33 cellular contexts compared by ENCODE assay signal in genomic region chr4:85280963-85281362, GRCh38.
"Had no signal": no experiment of that assay in that cellular context is flagged by ENCODE, and none has a peak within 500 bp of the region (broad histone marks: within the 10 kb centered on the region; RNA-seq: fewer than 3 reads in every experiment).

No MANE protein-coding gene starts in this region.

- ATAC-seq: activated naive CD4-positive, alpha-beta T cell treated with anti-CD3 and anti-CD28 coated beads, Interleukin-2, amount 50 U/mL, for 72 hours; activated naive CD8-positive, alpha-beta T cell treated with anti-CD3 and anti-CD28 coated beads, Interleukin-2, amount 50 U/mL, for 24 hours; activated T-cell treated with anti-CD3 and anti-CD28 coated beads, Interleukin-2, amount 50 U/mL, for 4 hours; activated T-cell treated with anti-CD3 and anti-CD28 coated beads, Interleukin-2, amount 50 U/mL, for 72 hours; activated T-helper 17 cell treated with anti-CD3 and anti-CD28 coated beads, Interleukin-2, amount 50 U/mL, for 72 hours; body of pancreas had no signal

- H3K9me3 ChIP-seq: adrenal gland, body of pancreas, breast epithelium had no signal

- FAIRE-seq: astrocyte, bronchial epithelial cell had no signal

- H3K27me3 ChIP-seq: adrenal gland, ascending aorta, body of pancreas, brain microvascular endothelial cell, breast epithelium, cardiac muscle cell had no signal

- H3K36me3 ChIP-seq: adrenal gland, ascending aorta, brain microvascular endothelial cell, breast epithelium, cardiac muscle cell had no signal

- H3K27ac ChIP-seq: adrenal gland, ascending aorta, body of pancreas, brain microvascular endothelial cell, breast epithelium, cardiac muscle cell had no signal

- H3K4me3 ChIP-seq: adrenal gland, ascending aorta, body of pancreas, breast epithelium, cardiac muscle cell had no signal

- DNase-seq: activated effector memory CD4-positive, alpha-beta T cell treated with anti-CD3 and anti-CD28 coated beads, Interleukin-2, amount 50 U/mL, for 16 hours; activated effector memory CD4-positive, alpha-beta T cell treated with Interleukin-2 at 50 U/mL for 16 hours; activated gamma-delta T cell; activated gamma-delta T cell treated with Interleukin-2 at 50 U/mL for 16 hours; activated naive CD4-positive, alpha-beta T cell; activated naive CD4-positive, alpha-beta T cell treated with anti-CD3 and anti-CD28 coated beads for 36 hours; activated naive CD4-positive, alpha-beta T cell treated with anti-CD3 and anti-CD28 coated beads, Interleukin-2, amount 10 ng/mL, durations not matched to agents 7 days and 5 days; activated naive CD4-positive, alpha-beta T cell treated with anti-CD3 and anti-CD28 coated beads, Interleukin-2, amount 50 U/mL, for 16 hours; activated naive CD4-positive, alpha-beta T cell treated with Interleukin-2 at 50 U/mL for 16 hours; activated naive CD8-positive, alpha-beta T cell treated with anti-CD3 and anti-CD28 coated beads for 36 hours; activated naive CD8-positive, alpha-beta T cell treated with anti-CD3 and anti-CD28 coated beads, Interleukin-2, amount 10 ng/mL, durations not matched to agents 7 days and 5 days; activated naive CD8-positive, alpha-beta T cell treated with anti-CD3 and anti-CD28 coated beads, Interleukin-2, amount 50 U/mL, for 24 hours; activated T-cell treated with anti-CD3 and anti-CD28 coated beads, Interleukin-2, amount 50 U/mL, for 24 hours; activated T-cell treated with anti-CD3 and anti-CD28 coated beads, Interleukin-2, amount 50 U/mL, for 4 hours; activated T-cell treated with anti-CD3 and anti-CD28 coated beads, Interleukin-2, amount 50 U/mL, for 48 hours; activated T-cell treated with anti-CD3 and anti-CD28 coated beads, Interleukin-2, amount 50 U/mL, for 72 hours; adrenal gland; amniotic stem cell; amygdala; anterior cingulate cortex; aorta; body of pancreas; brain microvascular endothelial cell; caudate nucleus; central memory CD4-positive, alpha-beta T cell; cerebellar nuclear complex had no signal

- H3K4me1 ChIP-seq: adrenal gland, ascending aorta, body of pancreas, breast epithelium had no signal
